In the genomic region with DNA sequence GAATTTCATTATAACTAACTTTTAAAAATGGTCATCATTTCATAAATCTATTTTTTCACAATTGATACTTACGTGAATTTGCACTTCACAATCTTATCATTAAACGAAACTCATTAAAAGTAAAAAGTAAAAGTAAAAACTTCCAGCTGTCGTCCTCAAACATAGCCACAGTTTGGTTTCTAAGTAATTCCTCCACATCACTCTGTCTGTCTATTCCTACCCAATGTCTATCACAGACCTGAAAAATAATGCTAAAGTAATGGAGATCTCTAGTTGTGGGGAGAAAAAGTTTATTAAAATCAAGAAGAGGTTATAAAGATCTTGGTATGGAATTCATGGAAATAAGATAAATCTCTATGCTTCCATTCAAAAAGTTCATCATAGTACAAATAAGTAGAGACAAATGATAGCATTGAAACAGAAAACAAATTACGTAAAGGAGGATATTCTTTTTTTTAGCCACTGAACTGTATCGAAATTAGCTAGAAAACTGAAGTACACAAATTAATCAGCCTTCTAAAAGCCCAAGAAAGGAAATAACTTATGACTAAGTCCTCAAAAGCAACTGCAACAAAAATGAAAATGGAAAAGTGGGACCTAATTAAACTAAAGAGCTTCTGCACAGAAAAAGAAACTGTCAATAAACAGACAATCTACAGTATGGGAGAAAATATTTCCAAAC, we compare ENCODE assay signal across 13 cellular contexts.
DNase-seq lines count a peak whose midpoint lies in the region; ATAC-seq and TF ChIP-seq lines count a peak whose summit lies in the region.
"Had no signal": no experiment of that assay in that cellular context is flagged by ENCODE, and none has a peak within 500 bp of the region (broad histone marks: within the 10 kb centered on the region; RNA-seq: fewer than 3 reads in every experiment).

No MANE protein-coding gene starts in this region.

- H3K27ac ChIP-seq in psoas muscle (no peak overlapping the region), upper lobe of right lung (no peak overlapping the region)
- H3K27ac ChIP-seq: colonic mucosa, left ventricle myocardium inferior had no signal

- peak overlapping the region; percentile 31 for H3K4me3 ChIP-seq in GM06990 (replicated peaks; ENCODE audit: low read depth, low read length)
- no peak overlapping the region for H3K4me3 ChIP-seq in psoas muscle
- no peak overlapping the region for H3K4me3 ChIP-seq in upper lobe of right lung
- H3K4me3 ChIP-seq: colonic mucosa, left ventricle myocardium inferior had no signal

- WGBS in psoas muscle, 3 donors, result 81 to 90% (median 85%) methylated on average over 5 of the region's 5 CpGs

- peak overlapping the region; percentile 49 for H3K4me3 Mint-ChIP-seq in activated naive CD8-positive, alpha-beta T cell
- H3K4me3 Mint-ChIP-seq: nephron had no signal

- no peaks in the 10 kb centered on the region for H3K9me3 Mint-ChIP-seq in activated naive CD8-positive, alpha-beta T cell (ENCODE audit: low read depth)
- H3K9me3 Mint-ChIP-seq: nephron had no signal

- peak; percentile 80 for ATAC-seq in GM18868 (IDR thresholded peaks at IDR 0.05; ENCODE audit: unreplicated experiment)
- peak; percentile 47 for ATAC-seq in HG03354 (IDR thresholded peaks at IDR 0.05; ENCODE audit: poor library complexity, severe bottlenecking, unreplicated experiment)
- no peak for ATAC-seq in psoas muscle
- ATAC-seq in upper lobe of right lung, result no peak

- H3K4me1 ChIP-seq in psoas muscle, result no peaks in the 10 kb centered on the region
- H3K4me1 ChIP-seq in upper lobe of right lung, result peaks cover 5% of the 10 kb centered on the region
- H3K4me1 ChIP-seq: colonic mucosa, left ventricle myocardium inferior had no signal

- peak overlapping the region; percentile 87 for H3K27ac Mint-ChIP-seq in activated naive CD8-positive, alpha-beta T cell
- H3K27ac Mint-ChIP-seq: nephron had no signal

- intact Hi-C loops in psoas muscle (cut with DNase I), result loop anchor here (5.0 to 10.0 kb wide), 2 partner anchors 389 to 407 kb away; no protein-coding TSS in a partner anchor
- intact Hi-C loops in upper lobe of right lung (cut with DNase I), result loop anchor here (5.0 kb wide), 1 partner anchor 412 kb away; no protein-coding TSS in a partner anchor

- TF ChIP-seq CTCF in GM06990 (IDR thresholded peaks at IDR 0.05; ENCODE audit: insufficient read depth, low read length, poor library complexity, severe bottlenecking), result no peak
- no peak for TF ChIP-seq CTCF in psoas muscle (IDR thresholded peaks at IDR 0.05)
- TF ChIP-seq CTCF in upper lobe of right lung (IDR thresholded peaks at IDR 0.05), result no peak

- H3K4me1 Mint-ChIP-seq in activated naive CD8-positive, alpha-beta T cell (ENCODE audit: low read depth), result peaks cover 37% of the 10 kb centered on the region
- H3K4me1 Mint-ChIP-seq: nephron had no signal

- H3K27me3 Mint-ChIP-seq in activated naive CD8-positive, alpha-beta T cell, result no peaks in the 10 kb centered on the region

- H3K36me3 ChIP-seq in GM06990 (ENCODE audit: control insufficient read depth, insufficient read depth, low read length) (no peaks in the 10 kb centered on the region), psoas muscle (ENCODE audit: insufficient read depth in 1 of 2, low read depth in 1 of 2) (no peaks in the 10 kb centered on the region), upper lobe of right lung (no peaks in the 10 kb centered on the region)
- H3K36me3 ChIP-seq: colonic mucosa, left ventricle myocardium inferior had no signal

- no peaks in the 10 kb centered on the region for H3K27me3 ChIP-seq in GM06990 (replicated peaks; ENCODE audit: control insufficient read depth, insufficient read depth, low read length)
- no peaks in the 10 kb centered on the region for H3K27me3 ChIP-seq in psoas muscle (ENCODE audit: insufficient read depth in 3 of 3, low read length in 2 of 3)
- no peaks in the 10 kb centered on the region for H3K27me3 ChIP-seq in upper lobe of right lung
- H3K27me3 ChIP-seq: colonic mucosa had no signal

- H3K36me3 Mint-ChIP-seq in activated naive CD8-positive, alpha-beta T cell, result peaks cover 15% of the 10 kb centered on the region

- H3K9me3 ChIP-seq in psoas muscle (no peaks in the 10 kb centered on the region), upper lobe of right lung (no peaks in the 10 kb centered on the region)
- H3K9me3 ChIP-seq: colonic mucosa, left ventricle myocardium inferior had no signal

- peak; percentile 41 for DNase-seq in GM06990 (ENCODE audit: extremely low read depth, insufficient read length)
- DNase-seq in psoas muscle, result no peak
- DNase-seq in germinal center (ENCODE audit: low spot score), result no peak
- no peak for DNase-seq in upper lobe of right lung
- DNase-seq: amygdala, colonic mucosa, left ventricle myocardium inferior, NCI-H1105 treated with DMSO at 0.1 percent for 48 hours, NCI-H524 had no signal

Comparison
In these comparisons a context has a peak if more than half of its experiments do, and no peak if none do; other contexts are left out.
1. ATAC-seq: peak in GM18868 (single experiment) and HG03354 (single experiment); none in psoas muscle (0 of 4) and upper lobe of right lung (single experiment).